29 cellular contexts compared by ENCODE assay signal in genomic region chr4:133474511-133474910, GRCh38.
"Had no signal": no experiment of that assay in that cellular context is flagged by ENCODE, and none has a peak within 500 bp of the region (broad histone marks: within the 10 kb centered on the region; RNA-seq: fewer than 3 reads in every experiment).

No MANE protein-coding gene starts in this region.

- H3K9me3 ChIP-seq: adrenal gland, MG63, SJCRH30 had no signal

- DNase-seq: activated CD4-positive, alpha-beta T cell treated with anti-CD3 and anti-CD28 coated beads, Interleukin-2, amount 10 ng/mL, durations not matched to agents 24 days and 14 days; activated CD4-positive, alpha-beta T cell treated with anti-CD3 and anti-CD28 coated beads, Interleukin-2, amount 50 U/mL, for 4 hours; activated CD8-positive, alpha-beta T cell treated with anti-CD3 and anti-CD28 coated beads for 36 hours; activated gamma-delta T cell; activated naive CD4-positive, alpha-beta T cell treated with Interleukin-2 at 50 U/mL for 16 hours; activated T-cell treated with anti-CD3 and anti-CD28 coated beads, Interleukin-2, amount 50 U/mL, for 1 hour; adrenal gland; anterior cingulate cortex; caudate nucleus; Kasumi-1; MG63; NCI-H1048; NCI-H1105 treated with DMSO at 0.1 percent for 48 hours; NCI-H1436; NCI-H1694; NCI-H1930; NCI-H2081 treated with DMSO at 0.1 percent for 48 hours; NCI-H345; NCI-H524 treated with DMSO at 0.1 percent for 48 hours; SHP77; SJCRH30; T1000; WERI-Rb-1 had no signal

- ATAC-seq: activated CD8-positive, alpha-beta T cell treated with anti-CD3 and anti-CD28 coated beads for 36 hours; Panc1 had no signal

- H3K4me1 ChIP-seq: adrenal gland, SJCRH30 had no signal

- H3K4me3 Mint-ChIP-seq: activated CD4-positive, alpha-beta T cell treated with anti-CD3 and anti-CD28 coated beads, Interleukin-2, amount 10 ng/mL, durations not matched to agents 24 days and 14 days; activated CD8-positive, alpha-beta T cell treated with anti-CD3 and anti-CD28 coated beads for 36 hours; activated naive CD4-positive, alpha-beta T cell treated with anti-CD3 and anti-CD28 coated beads, Interleukin-2, amount 50 U/mL, for 24 hours; brain had no signal

- H3K36me3 Mint-ChIP-seq: activated naive CD4-positive, alpha-beta T cell treated with anti-CD3 and anti-CD28 coated beads, Interleukin-2, amount 50 U/mL, for 24 hours; brain had no signal

- H3K27me3 Mint-ChIP-seq: activated CD4-positive, alpha-beta T cell treated with anti-CD3 and anti-CD28 coated beads, Interleukin-2, amount 10 ng/mL, durations not matched to agents 24 days and 14 days; activated CD8-positive, alpha-beta T cell treated with anti-CD3 and anti-CD28 coated beads for 36 hours; activated naive CD4-positive, alpha-beta T cell treated with anti-CD3 and anti-CD28 coated beads, Interleukin-2, amount 50 U/mL, for 24 hours; brain had no signal

- H3K4me3 ChIP-seq: adrenal gland, MG63, SJCRH30, SK-N-MC had no signal

- H3K27me3 ChIP-seq: adrenal gland, MG63, SJCRH30 had no signal

- H3K27ac Mint-ChIP-seq: activated CD4-positive, alpha-beta T cell treated with anti-CD3 and anti-CD28 coated beads, Interleukin-2, amount 10 ng/mL, durations not matched to agents 24 days and 14 days; activated CD8-positive, alpha-beta T cell treated with anti-CD3 and anti-CD28 coated beads for 36 hours; activated naive CD4-positive, alpha-beta T cell treated with anti-CD3 and anti-CD28 coated beads, Interleukin-2, amount 50 U/mL, for 24 hours; activated T-helper 2 cell treated with anti-CD3 and anti-CD28 coated beads, Interferon-gamma antibody, Interleukin-2, Interleukin-4, amounts not matched to agents 10 μg/mL and 5 μg/mL and 100 μg/mL, durations not matched to agents 14 hours and 24 hours and 36 hours had no signal

- H3K4me1 Mint-ChIP-seq: activated CD4-positive, alpha-beta T cell treated with anti-CD3 and anti-CD28 coated beads, Interleukin-2, amount 10 ng/mL, durations not matched to agents 24 days and 14 days; activated naive CD4-positive, alpha-beta T cell treated with anti-CD3 and anti-CD28 coated beads, Interleukin-2, amount 50 U/mL, for 24 hours; brain had no signal

- FAIRE-seq: bronchial epithelial cell had no signal

- H3K9me3 Mint-ChIP-seq: activated CD4-positive, alpha-beta T cell treated with anti-CD3 and anti-CD28 coated beads, Interleukin-2, amount 10 ng/mL, durations not matched to agents 24 days and 14 days; activated naive CD4-positive, alpha-beta T cell treated with anti-CD3 and anti-CD28 coated beads, Interleukin-2, amount 50 U/mL, for 24 hours; activated T-helper 2 cell treated with anti-CD3 and anti-CD28 coated beads, Interferon-gamma antibody, Interleukin-2, Interleukin-4, amounts not matched to agents 10 μg/mL and 5 μg/mL and 100 μg/mL, durations not matched to agents 14 hours and 24 hours and 36 hours had no signal

- H3K36me3 ChIP-seq: adrenal gland, MG63, SJCRH30, WERI-Rb-1 had no signal

- H3K27ac ChIP-seq: adrenal gland, SJCRH30, SK-N-MC, WERI-Rb-1 had no signal
